16 cellular contexts compared by ENCODE assay signal in the genomic region with DNA sequence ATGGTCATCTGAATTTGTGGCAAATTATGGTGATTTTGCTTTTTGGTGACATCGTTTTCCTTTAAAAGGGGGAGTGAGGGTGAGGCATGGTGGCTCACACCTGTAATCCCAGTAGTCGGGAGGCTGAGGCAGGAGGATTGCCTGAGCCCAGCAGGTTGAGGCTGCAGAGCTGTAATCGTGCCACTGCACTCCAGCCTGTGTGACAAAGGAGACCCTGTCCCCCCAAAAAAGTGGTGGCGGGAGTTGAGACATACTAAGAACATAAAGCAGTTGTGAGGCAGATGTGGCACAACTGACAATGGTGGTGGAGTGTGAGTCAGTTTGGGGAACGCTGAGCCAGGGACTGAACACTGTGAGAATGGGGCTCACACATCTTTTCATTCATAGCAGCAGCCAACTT. TPM values are rescaled to one million over a fixed set of nuclear protein-coding genes. Genes with fewer than 3 reads are reported as not detected.
A peak's percentile ranks its signal among the peaks of the same experiment; 100 is the strongest.
DNase-seq lines count a peak whose midpoint lies in the region; ATAC-seq and TF ChIP-seq lines count a peak whose summit lies in the region.
"Had no signal": no experiment of that assay in that cellular context is flagged by ENCODE, and none has a peak within 500 bp of the region (broad histone marks: within the 10 kb centered on the region; RNA-seq: fewer than 3 reads in every experiment).

No MANE protein-coding gene starts in this region.

- DNase-seq in NCI-H82 (lab: John Stamatoyannopoulos, UW), result peak; percentile 42
- DNase-seq in NCI-H82 treated with DMSO at 0.1 percent for 48 hours (lab: John Stamatoyannopoulos, UW; ENCODE audit: unreplicated experiment), result no peak
- DNase-seq in CD8-positive, alpha-beta T cell, result no peak
- no peak for DNase-seq in activated B cell treated with CpG ODN at 0.5 μM for 24 hours
- peak in 1 of 2 experiments; percentile 22 for DNase-seq in mesothelial cell of epicardium (ENCODE audit: low spot score in 2 of 2, unreplicated experiment in 2 of 2)
- no peak for DNase-seq in NCI-H510A treated with DMSO at 0.1 percent for 48 hours (lab: John Stamatoyannopoulos, UW)
- DNase-seq in CD4-positive, alpha-beta memory T cell, result no peak
- DNase-seq in NCI-H510A (lab: John Stamatoyannopoulos, UW), result no peak
- DNase-seq: KBM-7, NCI-H1092, NCI-H345, NCI-H748 treated with DMSO at 0.1 percent for 48 hours, SIG-M5 had no signal

- H3K4me1 ChIP-seq in CD8-positive, alpha-beta T cell (ENCODE audit: insufficient read depth, low read length), result no peaks in the 10 kb centered on the region
- H3K4me1 ChIP-seq in CD4-positive, alpha-beta memory T cell (ENCODE audit: insufficient read depth, low read length), result no peaks in the 10 kb centered on the region
- H3K4me1 ChIP-seq: BLaER1 treated with 17β-estradiol and CSF1 and Interleukin-3, amounts not matched to agents 10 nM and 100 nM had no signal

- peaks cover 4% of the 10 kb centered on the region for H3K4me1 Mint-ChIP-seq in CD8-positive, alpha-beta T cell (ENCODE audit: low read depth)
- H3K4me1 Mint-ChIP-seq in activated B cell treated with CpG ODN at 0.5 μM for 24 hours (peaks cover 2% of the 10 kb centered on the region), mesothelial cell of epicardium (peaks cover 2% of the 10 kb centered on the region)
- no peaks in the 10 kb centered on the region for H3K4me1 Mint-ChIP-seq in CD4-positive, alpha-beta memory T cell

- H3K27me3 ChIP-seq in CD8-positive, alpha-beta T cell (ENCODE audit: insufficient read depth, low read length), result no peaks in the 10 kb centered on the region
- H3K27me3 ChIP-seq in CD4-positive, alpha-beta memory T cell (ENCODE audit: insufficient read depth, low read length), result no peaks in the 10 kb centered on the region
- H3K27me3 ChIP-seq: BLaER1 treated with 17β-estradiol and CSF1 and Interleukin-3, amounts not matched to agents 10 nM and 100 nM had no signal

- H3K4me3 ChIP-seq in CD8-positive, alpha-beta T cell (ENCODE audit: low read depth, low read length), result no peak overlapping the region
- no peak overlapping the region for H3K4me3 ChIP-seq in CD4-positive, alpha-beta memory T cell (ENCODE audit: low read length in 2 of 2)
- H3K4me3 ChIP-seq: BLaER1 treated with 17β-estradiol and CSF1 and Interleukin-3, amounts not matched to agents 10 nM and 100 nM had no signal

- H3K27ac Mint-ChIP-seq in CD8-positive, alpha-beta T cell, result peak overlapping the region; percentile 71
- H3K27ac Mint-ChIP-seq in activated B cell treated with CpG ODN at 0.5 μM for 24 hours (peak overlapping the region; percentile 37), mesothelial cell of epicardium (peak overlapping the region; percentile 12)
- no peak overlapping the region for H3K27ac Mint-ChIP-seq in CD4-positive, alpha-beta memory T cell

- no peaks in the 10 kb centered on the region for H3K27me3 Mint-ChIP-seq in CD8-positive, alpha-beta T cell (ENCODE audit: low read depth)
- no peaks in the 10 kb centered on the region for H3K27me3 Mint-ChIP-seq in activated B cell treated with CpG ODN at 0.5 μM for 24 hours
- H3K27me3 Mint-ChIP-seq in mesothelial cell of epicardium (ENCODE audit: low read depth), result no peaks in the 10 kb centered on the region
- no peaks in the 10 kb centered on the region for H3K27me3 Mint-ChIP-seq in CD4-positive, alpha-beta memory T cell

- no peak overlapping the region for H3K27ac ChIP-seq in CD8-positive, alpha-beta T cell (ENCODE audit: low read depth, low read length)
- H3K27ac ChIP-seq in CD4-positive, alpha-beta memory T cell (ENCODE audit: low read depth, low read length), result no peak overlapping the region
- H3K27ac ChIP-seq: 22Rv1; BLaER1 treated with 17β-estradiol and CSF1 and Interleukin-3, amounts not matched to agents 10 nM and 100 nM; HL-60 had no signal

- POLR2A ChIA-PET in CD8-positive, alpha-beta T cell (lab: Charles Lee), result interaction anchor here (0.9 kb wide), 1 partner anchor 35 kb away, joined by 3 read pairs; no protein-coding TSS in a partner anchor
- POLR2A ChIA-PET in activated B cell treated with CpG ODN at 0.5 μM for 24 hours (lab: Charles Lee), result interaction anchor here (1.2 kb wide), 1 partner anchor 95 kb away, joined by 5 read pairs; no protein-coding TSS in a partner anchor
- POLR2A ChIA-PET in CD4-positive, alpha-beta memory T cell (lab: Charles Lee; ENCODE audit: partially characterized antibody), result no interaction called here

- no peak overlapping the region for H3K4me3 Mint-ChIP-seq in CD8-positive, alpha-beta T cell
- H3K4me3 Mint-ChIP-seq in activated B cell treated with CpG ODN at 0.5 μM for 24 hours (no peak overlapping the region), mesothelial cell of epicardium (no peak overlapping the region)
- no peak overlapping the region for H3K4me3 Mint-ChIP-seq in CD4-positive, alpha-beta memory T cell

- no peaks in the 10 kb centered on the region for H3K9me3 ChIP-seq in CD8-positive, alpha-beta T cell (ENCODE audit: low read length)
- no peaks in the 10 kb centered on the region for H3K9me3 ChIP-seq in CD4-positive, alpha-beta memory T cell (ENCODE audit: control insufficient read depth in 1 of 2, low read length in 2 of 2)
- H3K9me3 ChIP-seq: BLaER1 treated with 17β-estradiol and CSF1 and Interleukin-3, amounts not matched to agents 10 nM and 100 nM had no signal

- peaks cover 3% of the 10 kb centered on the region for H3K9me3 Mint-ChIP-seq in CD8-positive, alpha-beta T cell
- H3K9me3 Mint-ChIP-seq in activated B cell treated with CpG ODN at 0.5 μM for 24 hours (no peaks in the 10 kb centered on the region), mesothelial cell of epicardium (peaks cover 10% of the 10 kb centered on the region)
- H3K9me3 Mint-ChIP-seq in CD4-positive, alpha-beta memory T cell, result peaks cover 0 to 4% (median 0%) of the 10 kb centered on the region in 8 donors

- intact Hi-C loops in CD8-positive, alpha-beta T cell (cut with DNase I, micrococcal nuclease), result no loop called here
- intact Hi-C loops in activated B cell treated with CpG ODN at 0.5 μM for 24 hours (cut with micrococcal nuclease), result no loop called here
- intact Hi-C loops in CD4-positive, alpha-beta memory T cell (cut with micrococcal nuclease), result no loop called here

- H3K36me3 Mint-ChIP-seq in CD8-positive, alpha-beta T cell, result peaks cover 53% of the 10 kb centered on the region
- H3K36me3 Mint-ChIP-seq in activated B cell treated with CpG ODN at 0.5 μM for 24 hours (ENCODE audit: low read depth) (peaks cover 63% of the 10 kb centered on the region), mesothelial cell of epicardium (peaks cover 40% of the 10 kb centered on the region)
- H3K36me3 Mint-ChIP-seq in CD4-positive, alpha-beta memory T cell, result peaks cover 15 to 28% of the 10 kb centered on the region in 2 donors

- no peak for ATAC-seq in CD8-positive, alpha-beta T cell
- no peak for ATAC-seq in activated B cell treated with CpG ODN at 0.5 μM for 24 hours (ENCODE audit: low read depth)

- CTCF ChIA-PET in CD8-positive, alpha-beta T cell (lab: Charles Lee), result interaction anchor here (0.7 to 1.7 kb wide), 2 partner anchors 91 to 95 kb away, joined by 3 to 7 read pairs; partner anchors contain the start of gene BCAS4
- CTCF ChIA-PET in activated B cell treated with CpG ODN at 0.5 μM for 24 hours (lab: Charles Lee), result no interaction called here
- CTCF ChIA-PET in CD4-positive, alpha-beta memory T cell (lab: Charles Lee; ENCODE audit: partially characterized antibody), result interaction anchor here (1.2 kb wide), 1 partner anchor 43 kb away, joined by 3 read pairs; no protein-coding TSS in a partner anchor

- peaks cover 13% of the 10 kb centered on the region for H3K36me3 ChIP-seq in CD8-positive, alpha-beta T cell (ENCODE audit: insufficient read depth, low read length)
- peaks cover 15% of the 10 kb centered on the region for H3K36me3 ChIP-seq in CD4-positive, alpha-beta memory T cell (ENCODE audit: insufficient read depth, low read length)

- no peak for TF ChIP-seq CTCF in CD8-positive, alpha-beta T cell (IDR thresholded peaks at IDR 0.05)
- TF ChIP-seq CTCF in activated B cell treated with CpG ODN at 0.5 μM for 24 hours (IDR thresholded peaks at IDR 0.05) (no peak), mesothelial cell of epicardium (IDR thresholded peaks at IDR 0.05; ENCODE audit: unreplicated experiment) (no peak)

RNA-seq across cellular contexts. Expression of gene ADNP, which starts 45.5 kb away (rescaled TPM):
- 10 to 100 TPM; 41.5 to 45.5 TPM for total RNA-seq in CD8-positive, alpha-beta T cell
- total RNA-seq in activated B cell treated with CpG ODN at 0.5 μM for 24 hours (89.4 and 99.3 TPM in 2 replicates), mesothelial cell of epicardium (158 to 165 TPM (median 159 TPM) in 3 replicates)
- 10 to 100 TPM; 64.8 to 65.6 TPM for total RNA-seq in CD4-positive, alpha-beta memory T cell
- polyA plus RNA-seq in CD4-positive, alpha-beta memory T cell, result 10 to 100 TPM in 1 of 2 donors, 1 to 10 TPM in 1; 1.9 to 11.6 TPM

Comparison
In these comparisons a context has a peak if more than half of its experiments do, and no peak if none do; other contexts are left out.
1. H3K27ac Mint-ChIP-seq: peak in CD8-positive, alpha-beta T cell (single experiment), activated B cell treated with CpG ODN at 0.5 μM for 24 hours (single experiment) and mesothelial cell of epicardium (single experiment); none in CD4-positive, alpha-beta memory T cell (0 of 7).